In genomic region chr7:116218051-116218645, GRCh38 we compare ENCODE assay signal across 10 cellular contexts. TPM values are rescaled to one million over a fixed set of nuclear protein-coding genes. Genes with fewer than 3 reads are reported as not detected.
DNase-seq lines count a peak whose midpoint lies in the region.
"Had no signal": no experiment of that assay in that cellular context is flagged by ENCODE, and none has a peak within 500 bp of the region (broad histone marks: within the 10 kb centered on the region; RNA-seq: fewer than 3 reads in every experiment).

No MANE protein-coding gene starts in this region.

- peak; percentile 91 for DNase-seq in ELR (ENCODE audit: low read depth)
- peak; percentile 30 for DNase-seq in RKO (ENCODE audit: low spot score)
- no peak for DNase-seq in epithelial cell of prostate (ENCODE audit: low read depth, low spot score)
- peak; percentile 79 for DNase-seq in pulmonary artery endothelial cell (ENCODE audit: low read depth, low spot score)
- no peak for DNase-seq in activated gamma-delta T cell treated with Interleukin-2 at 50 U/mL for 16 hours
- DNase-seq in putamen (ENCODE audit: low spot score) = no peak
- DNase-seq in ecto neural progenitor cell (ENCODE audit: low spot score) = no peak
- DNase-seq in activated CD4-positive, alpha-beta T cell treated with anti-CD3 and anti-CD28 coated beads, Interleukin-2, amount 50 U/mL, for 4 hours = no peak
- DNase-seq: stimulated activated CD4-positive, alpha-beta T cell treated with anti-CD3 and anti-CD28 coated beads, Interleukin-4, amount 100 ng/mL, for 1 hour had no signal

- peak overlapping the region; percentile 39 for H3K27ac ChIP-seq in epithelial cell of prostate
- H3K27ac ChIP-seq: HL-60 had no signal

RNA-seq across cellular contexts. Expression of gene TES, which starts 7.8 kb away (rescaled TPM):
- total RNA-seq in pulmonary artery endothelial cell = 94.1 and 106 TPM in 2 replicates

Comparison
In these comparisons a context has a peak if more than half of its experiments do, and no peak if none do; other contexts are left out.
1. DNase-seq: peak in ELR (single experiment), RKO (single experiment) and pulmonary artery endothelial cell (single experiment); none in epithelial cell of prostate (single experiment), activated gamma-delta T cell treated with Interleukin-2 at 50 U/mL for 16 hours (single experiment), putamen (single experiment), ecto neural progenitor cell (single experiment) and activated CD4-positive, alpha-beta T cell treated with anti-CD3 and anti-CD28 coated beads, Interleukin-2, amount 50 U/mL, for 4 hours (0 of 2).